8 cellular contexts compared by ENCODE assay signal in genomic region chr16:46621006-46621629, GRCh38. TPM values are rescaled to one million over a fixed set of nuclear protein-coding genes. Genes with fewer than 3 reads are reported as not detected.
DNase-seq lines count a peak whose midpoint lies in the region; ATAC-seq, FAIRE-seq and TF ChIP-seq lines count a peak whose summit lies in the region.

TSS of gene SHCBP1 (minus strand) at chr16:46621379. CDS start at chr16:46621359, 20 bp downstream.

- CTCF ChIA-PET in WTC11 (lab: Charles Lee) = interaction anchor here (1.2 to 2.5 kb wide), 2 partner anchors 11 to 180 kb away, joined by 3 to 7 read pairs; no protein-coding TSS in a partner anchor

- no peaks in the 10 kb centered on the region for H3K27me3 Mint-ChIP-seq in WTC11 (ENCODE audit: low read depth)

- H3K36me3 ChIP-seq in kidney (ENCODE audit: control insufficient read depth in 1 of 2, insufficient read depth in 2 of 2, low read length in 2 of 2) = no peaks in the 10 kb centered on the region

- peaks cover 20% of the 10 kb centered on the region for H3K4me1 Mint-ChIP-seq in WTC11

- H3K4me3 ChIP-seq in kidney (ENCODE audit: low read length in 2 of 2) = peak within 1 kb of the TSS; percentile 33 to 48

- TF ChIP-seq CTCF in WTC11 (IDR thresholded peaks at IDR 0.05) (no peak), kidney (IDR thresholded peaks at IDR 0.05; ENCODE audit: borderline replicate concordance, extremely low read depth, insufficient read depth) (no peak)

- DNase-seq in AG08395 (ENCODE audit: low spot score) (peak; percentile 97), NCI-H2196 treated with DMSO at 0.1 percent for 48 hours (lab: John Stamatoyannopoulos, UW; ENCODE audit: unreplicated experiment) (peak; percentile 53), WTC11 (ENCODE audit: low spot score) (peak; percentile 87), kidney (peak; percentile 93)
- DNase-seq in central memory CD4-positive, alpha-beta T cell = peak; percentile 56
- DNase-seq in stimulated activated CD4-positive, alpha-beta T cell treated with anti-CD3 and anti-CD28 coated beads, Interleukin-15, amount 100 ng/mL, for 48 hours (ENCODE audit: low read depth in 2 of 2) = peak; percentile 76 to 80

- H3K4me3 Mint-ChIP-seq in WTC11 = peak within 1 kb of the TSS; percentile 94

- POLR2A ChIA-PET in WTC11 (lab: Charles Lee) = interaction anchor here (0.6 to 2.1 kb wide), 3 partner anchors 8 to 38 kb away, joined by 3 to 8 read pairs (median 3); no protein-coding TSS in a partner anchor

- no peak for FAIRE-seq in kidney (lab: Jason Lieb, UNC)

- ATAC-seq in GM18870 (IDR thresholded peaks at IDR 0.05; ENCODE audit: unreplicated experiment) (peak; percentile 88), HG03103 (IDR thresholded peaks at IDR 0.05; ENCODE audit: low read depth, unreplicated experiment) (peak; percentile 78), WTC11 (peak; percentile 83)

- intact Hi-C loops in kidney (cut with DNase I) = no loop called here

- peaks cover 0 to 4% of the 10 kb centered on the region in 2 donors for H3K4me1 ChIP-seq in kidney (ENCODE audit: control insufficient read depth in 1 of 2, insufficient read depth in 1 of 2, low read depth in 1 of 2, low read length in 2 of 2)

- H3K27ac ChIP-seq in kidney (ENCODE audit: low read depth in 2 of 2, low read length in 2 of 2) = no peak within 1 kb of the TSS

- H3K9me3 ChIP-seq in kidney (ENCODE audit: control insufficient read depth in 1 of 2, low read length in 2 of 2) = no peaks in the 10 kb centered on the region

- H3K9me3 Mint-ChIP-seq in WTC11 = no peaks in the 10 kb centered on the region

- no peak within 1 kb of the TSS for H3K9ac ChIP-seq in kidney (ENCODE audit: low read length in 2 of 2)

- H3K27ac Mint-ChIP-seq in WTC11 = peak within 1 kb of the TSS; percentile 80

- peaks cover 28% of the 10 kb centered on the region for H3K36me3 Mint-ChIP-seq in WTC11

TF ChIP-seq in WTC11, 78 proteins besides CTCF, POLR2A, EP300 and RAD21:
- TF ChIP-seq ERG (CRISPR knock-in tag; IDR thresholded peaks at IDR 0.05) (no peak), FOXP1 (CRISPR knock-in tag; IDR thresholded peaks at IDR 0.05; ENCODE audit: borderline replicate concordance) (peak; percentile 82; the same call in 1 of the 2 replicates), ZNF532 (CRISPR knock-in tag; IDR thresholded peaks at IDR 0.05; ENCODE audit: borderline replicate concordance) (no peak), E2F4 (CRISPR knock-in tag; IDR thresholded peaks at IDR 0.05; ENCODE audit: borderline replicate concordance, low read depth) (peak; percentile 96), TEAD1 (CRISPR knock-in tag; IDR thresholded peaks at IDR 0.05) (peak; percentile 52; the same call in 1 of the 2 replicates), CREM (CRISPR knock-in tag; IDR thresholded peaks at IDR 0.05) (peak; percentile 56; the same call in 1 of the 2 replicates), E2F5 (CRISPR knock-in tag; IDR thresholded peaks at IDR 0.05) (peak; percentile 81; the same call in 1 of the 2 replicates), ZNF263 (CRISPR knock-in tag; IDR thresholded peaks at IDR 0.05; ENCODE audit: low read depth) (no peak), KAT7 (CRISPR knock-in tag; IDR thresholded peaks at IDR 0.05; ENCODE audit: borderline replicate concordance) (0 out of 2 replicates have a peak, but pooled peaks have one; percentile 46), NFYB (CRISPR knock-in tag; conservative IDR thresholded peaks at IDR 0.05; ENCODE audit: low read depth) (peak; percentile 75), SP1 (CRISPR knock-in tag; conservative IDR thresholded peaks at IDR 0.05) (no peak; the same call in 1 of the 2 replicates), MYBL2 (CRISPR knock-in tag; IDR thresholded peaks at IDR 0.05) (peak; percentile 96; the same call in 1 of the 2 replicates), MAX (CRISPR knock-in tag; IDR thresholded peaks at IDR 0.05) (peak; percentile 42; the same call in 1 of the 2 replicates), GABPB1 (CRISPR knock-in tag; IDR thresholded peaks at IDR 0.05) (peak; percentile 70)
TF ChIP-seq in WTC11: peak in this region for 10.

RNA-seq across cellular contexts. Expression of gene SHCBP1, which starts in this region (rescaled TPM):
- total RNA-seq in WTC11 (2021) = 15.4 to 20.2 TPM (median 15.7 TPM) in 3 replicates
- total RNA-seq in kidney = 1.6 TPM
- 2.6 TPM for polyA plus RNA-seq in kidney (ENCODE audit: insufficient read depth, low read depth, low replicate concordance)
